9 cellular contexts compared by ENCODE assay signal in genomic region chr1:161198877-161199431, GRCh38. TPM values are rescaled to one million over a fixed set of nuclear protein-coding genes. Genes with fewer than 3 reads are reported as not detected.
DNase-seq lines count a peak whose midpoint lies in the region; ATAC-seq and TF ChIP-seq lines count a peak whose summit lies in the region.
"Had no signal": no experiment of that assay in that cellular context is flagged by ENCODE, and none has a peak within 500 bp of the region (broad histone marks: within the 10 kb centered on the region; RNA-seq: fewer than 3 reads in every experiment).

Gene ADAMTS4 (minus strand): TSS chr1:161199054. CDS start chr1:161198627, 427 bp downstream.

- no peaks in the 10 kb centered on the region for H3K27me3 Mint-ChIP-seq in activated T-cell treated with anti-CD3 and anti-CD28 coated beads, Interleukin-2, amount 50 U/mL, for 72 hours (ENCODE audit: low read depth)
- peaks cover 4% of the 10 kb centered on the region for H3K27me3 Mint-ChIP-seq in dendritic cell treated with granulocyte-macrophage colony-stimulating factor and Interleukin-4, amounts not matched to agents 40 ng/mL and 50 ng/mL, for 4 days

- peak in 1 of 2 donors; percentile 85 for TF ChIP-seq EP300 in tibial nerve (IDR thresholded peaks at IDR 0.05)

- peaks cover 7 to 90% (median 75%) of the 10 kb centered on the region in 4 donors for H3K4me1 ChIP-seq in tibial nerve

- H3K4me1 Mint-ChIP-seq in activated T-cell treated with anti-CD3 and anti-CD28 coated beads, Interleukin-2, amount 50 U/mL, for 72 hours (ENCODE audit: low read depth), result peaks cover 50% of the 10 kb centered on the region
- H3K4me1 Mint-ChIP-seq in dendritic cell treated with granulocyte-macrophage colony-stimulating factor and Interleukin-4, amounts not matched to agents 40 ng/mL and 50 ng/mL, for 4 days (ENCODE audit: low read depth), result peaks cover 81% of the 10 kb centered on the region

- peak within 1 kb of the TSS; percentile 87 to 96 for H3K4me3 Mint-ChIP-seq in activated T-cell treated with anti-CD3 and anti-CD28 coated beads, Interleukin-2, amount 50 U/mL, for 72 hours
- no peak within 1 kb of the TSS for H3K4me3 Mint-ChIP-seq in dendritic cell treated with granulocyte-macrophage colony-stimulating factor and Interleukin-4, amounts not matched to agents 40 ng/mL and 50 ng/mL, for 4 days

- peak within 1 kb of the TSS; percentile 49 for H3K27ac Mint-ChIP-seq in activated T-cell treated with anti-CD3 and anti-CD28 coated beads, Interleukin-2, amount 50 U/mL, for 72 hours
- peak within 1 kb of the TSS; percentile 95 for H3K27ac Mint-ChIP-seq in dendritic cell treated with granulocyte-macrophage colony-stimulating factor and Interleukin-4, amounts not matched to agents 40 ng/mL and 50 ng/mL, for 4 days

- H3K9me3 ChIP-seq in tibial nerve, result no peaks in the 10 kb centered on the region

- DNase-seq in activated T-cell treated with anti-CD3 and anti-CD28 coated beads, Interleukin-2, amount 50 U/mL, for 72 hours, result no peak
- DNase-seq in activated T-cell treated with anti-CD3 and anti-CD28 coated beads, Interleukin-2, amount 50 U/mL, for 1 hour, result no peak
- DNase-seq in lung microvascular endothelial cell (ENCODE audit: low read depth in 2 of 2) (peak; percentile 78 to 81), tibial nerve (ENCODE audit: low spot score in 2 of 2) (peak in 1 of 2 donors; percentile 50), NCI-H2107 (lab: John Stamatoyannopoulos, UW) (no peak)
- DNase-seq in activated CD4-positive, alpha-beta T cell treated with anti-CD3 and anti-CD28 coated beads for 4 hours, result no peak

- no peak for ATAC-seq in activated T-cell treated with anti-CD3 and anti-CD28 coated beads, Interleukin-2, amount 50 U/mL, for 72 hours (replicated peaks in 1 of 2)
- ATAC-seq in GM18502 (IDR thresholded peaks at IDR 0.05; ENCODE audit: poor library complexity, unreplicated experiment), result no peak

- 12 to 17% methylated on average over 11 of the region's 11 CpGs for WGBS in tibial nerve, 2 donors

- peak within 1 kb of the TSS; percentile 10 to 50 (median 30) for H3K4me3 ChIP-seq in tibial nerve

- H3K36me3 ChIP-seq in tibial nerve, result peaks cover 0 to 5% (median 0%) of the 10 kb centered on the region in 3 donors

- no peak for TF ChIP-seq CTCF in tibial nerve (IDR thresholded peaks at IDR 0.05)

- peak; percentile 37 to 48 for TF ChIP-seq POLR2A in tibial nerve (IDR thresholded peaks at IDR 0.05)

- H3K36me3 Mint-ChIP-seq in activated T-cell treated with anti-CD3 and anti-CD28 coated beads, Interleukin-2, amount 50 U/mL, for 72 hours (ENCODE audit: insufficient read depth in 2 of 2), result peaks cover under 1 to 3% of the 10 kb centered on the region in 2 donors
- peaks cover 6% of the 10 kb centered on the region for H3K36me3 Mint-ChIP-seq in dendritic cell treated with granulocyte-macrophage colony-stimulating factor and Interleukin-4, amounts not matched to agents 40 ng/mL and 50 ng/mL, for 4 days (ENCODE audit: low read depth)

- intact Hi-C loops in dendritic cell treated with granulocyte-macrophage colony-stimulating factor and Interleukin-4, amounts not matched to agents 40 ng/mL and 50 ng/mL, for 4 days (cut with micrococcal nuclease), result no loop called here

- H3K27me3 ChIP-seq in tibial nerve, result no peaks in the 10 kb centered on the region

- peak within 1 kb of the TSS; percentile 95 to 98 (median 96) for H3K27ac ChIP-seq in tibial nerve
- H3K27ac ChIP-seq: VCaP had no signal

- no peaks in the 10 kb centered on the region for H3K9me3 Mint-ChIP-seq in activated T-cell treated with anti-CD3 and anti-CD28 coated beads, Interleukin-2, amount 50 U/mL, for 72 hours
- H3K9me3 Mint-ChIP-seq in dendritic cell treated with granulocyte-macrophage colony-stimulating factor and Interleukin-4, amounts not matched to agents 40 ng/mL and 50 ng/mL, for 4 days, result no peaks in the 10 kb centered on the region

RNA-seq across cellular contexts. Expression of gene ADAMTS4, which starts in this region (rescaled TPM):
- 1 to 10 TPM; 4.0 to 7.7 TPM for total RNA-seq in activated T-cell treated with anti-CD3 and anti-CD28 coated beads, Interleukin-2, amount 50 U/mL, for 72 hours
- total RNA-seq in lung microvascular endothelial cell (7.1 and 9.2 TPM in 2 replicates), tibial nerve (10 to 100 TPM in 3 of 4 donors, 1 to 10 TPM in 1; 9.0 to 54.9 (median 19.5) TPM)

Comparison
In these comparisons a context has a peak if more than half of its experiments do, and no peak if none do; other contexts are left out.
1. DNase-seq: peak in lung microvascular endothelial cell (2 of 2); none in activated T-cell treated with anti-CD3 and anti-CD28 coated beads, Interleukin-2, amount 50 U/mL, for 72 hours (0 of 2), activated T-cell treated with anti-CD3 and anti-CD28 coated beads, Interleukin-2, amount 50 U/mL, for 1 hour (single experiment), NCI-H2107 (single experiment) and activated CD4-positive, alpha-beta T cell treated with anti-CD3 and anti-CD28 coated beads for 4 hours (0 of 2).